In the genomic region with DNA sequence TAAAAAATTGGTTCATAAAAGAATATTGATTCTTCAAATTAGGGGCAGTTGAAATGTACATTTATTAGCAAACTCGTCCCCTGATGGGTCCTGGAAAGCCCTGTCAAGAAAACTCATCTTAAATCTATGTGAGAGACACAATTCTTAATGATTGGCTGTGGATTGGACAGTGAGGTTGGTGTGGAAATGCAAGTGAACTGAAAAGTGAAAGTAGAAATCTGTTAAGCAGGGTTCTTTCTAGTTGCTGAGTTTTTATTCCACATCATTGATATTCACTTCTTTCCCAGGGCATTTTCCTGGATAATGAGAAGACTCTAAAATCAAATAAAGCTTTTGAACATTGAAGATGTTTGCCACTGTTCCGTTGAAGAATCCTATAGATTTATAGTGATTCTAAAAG, we compare ENCODE assay signal across 25 cellular contexts.
DNase-seq lines count a peak whose midpoint lies in the region; ATAC-seq and TF ChIP-seq lines count a peak whose summit lies in the region.
"Had no signal": no experiment of that assay in that cellular context is flagged by ENCODE, and none has a peak within 500 bp of the region (broad histone marks: within the 10 kb centered on the region; RNA-seq: fewer than 3 reads in every experiment).

No MANE protein-coding gene starts in this region.

- H3K9ac ChIP-seq in Loucy (ENCODE audit: low read depth, low read length, poor library complexity, severe bottlenecking) (no peak overlapping the region), fibroblast of lung (ENCODE audit: insufficient read depth, low read length) (no peak overlapping the region)
- H3K9ac ChIP-seq: BLaER1 treated with 17β-estradiol and CSF1 and Interleukin-3, amounts not matched to agents 10 nM and 100 nM; KMS-11 had no signal

- peak overlapping the region; percentile 26 for H3K4me2 ChIP-seq in Loucy (ENCODE audit: low read depth, low read length, poor library complexity, severe bottlenecking)
- H3K4me2 ChIP-seq in fibroblast of lung (ENCODE audit: extremely low read depth, insufficient read depth, low read length), result peak overlapping the region; percentile 15
- H3K4me2 ChIP-seq: BLaER1 treated with 17β-estradiol and CSF1 and Interleukin-3, amounts not matched to agents 10 nM and 100 nM; KMS-11 had no signal

- H3K27me3 ChIP-seq in left ventricle myocardium inferior (ENCODE audit: low read depth) (no peaks in the 10 kb centered on the region), Loucy (ENCODE audit: insufficient read depth, low read length, poor library complexity, severe bottlenecking) (no peaks in the 10 kb centered on the region), fibroblast of lung (ENCODE audit: control insufficient read depth, insufficient read depth, low read length) (no peaks in the 10 kb centered on the region), psoas muscle (ENCODE audit: insufficient read depth in 3 of 3, low read length in 2 of 3) (no peaks in the 10 kb centered on the region), uterus (no peaks in the 10 kb centered on the region)
- H3K27me3 ChIP-seq: BLaER1 treated with 17β-estradiol and CSF1 and Interleukin-3, amounts not matched to agents 10 nM and 100 nM; Peyer's patch had no signal

- H3K4me1 ChIP-seq in left ventricle myocardium inferior (peaks cover 60% of the 10 kb centered on the region), Loucy (ENCODE audit: insufficient read depth, low read length, poor library complexity, severe bottlenecking) (peaks cover 7% of the 10 kb centered on the region), fibroblast of lung (ENCODE audit: control insufficient read depth, extremely low read depth, insufficient read depth, low read length) (no peaks in the 10 kb centered on the region), psoas muscle (no peaks in the 10 kb centered on the region), uterus (no peaks in the 10 kb centered on the region)
- H3K4me1 ChIP-seq: BLaER1 treated with 17β-estradiol and CSF1 and Interleukin-3, amounts not matched to agents 10 nM and 100 nM; Peyer's patch had no signal

- no peaks in the 10 kb centered on the region for H3K79me2 ChIP-seq in Loucy (ENCODE audit: insufficient read depth, low read length)
- no peaks in the 10 kb centered on the region for H3K79me2 ChIP-seq in fibroblast of lung (ENCODE audit: control insufficient read depth, insufficient read depth, low read length)

- H3K4me3 ChIP-seq in left ventricle myocardium inferior (peak overlapping the region; percentile 40), Loucy (ENCODE audit: low read length, poor library complexity, severe bottlenecking) (peak overlapping the region; percentile 10), fibroblast of lung (replicated peaks in 1 of 4; ENCODE audit: control extremely low read depth in 1 of 4, insufficient read depth in 1 of 4, low read depth in 3 of 4, low read length in 4 of 4) (no peak overlapping the region), psoas muscle (peak overlapping the region; percentile 2), uterus (no peak overlapping the region)
- H3K4me3 ChIP-seq: BLaER1 treated with 17β-estradiol and CSF1 and Interleukin-3, amounts not matched to agents 10 nM and 100 nM; MG63; Peyer's patch; SK-N-MC had no signal

- no peak for ATAC-seq in Right ventricle myocardium inferior
- ATAC-seq in psoas muscle, result no peak
- no peak for ATAC-seq in GM19452 (IDR thresholded peaks at IDR 0.05; ENCODE audit: unreplicated experiment)
- ATAC-seq in GM21528 (IDR thresholded peaks at IDR 0.05; ENCODE audit: low FRiP score, unreplicated experiment), result no peak
- ATAC-seq: CD8-positive, alpha-beta T cell had no signal

- no peak for TF ChIP-seq POLR2A in uterus (IDR thresholded peaks at IDR 0.05)

- DNase-seq in left ventricle myocardium inferior (no peak), Right ventricle myocardium inferior (ENCODE audit: missing footprints) (no peak), fibroblast of lung (ENCODE audit: low read depth in 2 of 2) (peak in 1 of 2 donors; percentile 26), psoas muscle (no peak), uterus (no peak)
- DNase-seq: Calu3; CD8-positive, alpha-beta T cell; EL; H7; HFFc6; MG63; NCI-H1092; NCI-H1436 treated with DMSO at 0.1 percent for 48 hours; NCI-H2029 treated with DMSO at 0.1 percent for 48 hours; NCI-H2171 treated with DMSO at 0.1 percent for 48 hours; NCI-H446; NCI-H526 treated with DMSO at 0.1 percent for 48 hours; Peyer's patch; SHP77 had no signal

- H4K20me1 ChIP-seq in Loucy (ENCODE audit: insufficient read depth, low read length, poor library complexity, severe bottlenecking) (no peaks in the 10 kb centered on the region), fibroblast of lung (ENCODE audit: control insufficient read depth, extremely low read depth, insufficient read depth, low read length) (no peaks in the 10 kb centered on the region)
- H4K20me1 ChIP-seq: BLaER1 treated with 17β-estradiol and CSF1 and Interleukin-3, amounts not matched to agents 10 nM and 100 nM had no signal

- no peaks in the 10 kb centered on the region for H3F3A ChIP-seq in Loucy (ENCODE audit: low read depth)

- TF ChIP-seq CTCF in left ventricle myocardium inferior (IDR thresholded peaks at IDR 0.05; ENCODE audit: borderline replicate concordance) (no peak), Loucy (conservative IDR thresholded peaks at IDR 0.05; ENCODE audit: low read length) (no peak), fibroblast of lung (conservative IDR thresholded peaks at IDR 0.05 in 1 of 2, IDR thresholded peaks at IDR 0.05 in 1 of 2; ENCODE audit: low read depth in 1 of 2, low read length in 2 of 2) (no peak), psoas muscle (IDR thresholded peaks at IDR 0.05) (no peak), uterus (IDR thresholded peaks at IDR 0.05) (no peak)

- H3K27ac ChIP-seq in left ventricle myocardium inferior (replicated peaks), result peak overlapping the region; percentile 59
- no peak overlapping the region for H3K27ac ChIP-seq in fibroblast of lung (ENCODE audit: insufficient read depth, low read length)
- no peak overlapping the region for H3K27ac ChIP-seq in psoas muscle
- peak overlapping the region in 1 of 2 donors; percentile 14 for H3K27ac ChIP-seq in uterus
- H3K27ac ChIP-seq: BLaER1 treated with 17β-estradiol and CSF1 and Interleukin-3, amounts not matched to agents 10 nM and 100 nM; KMS-11; Peyer's patch; SK-N-MC had no signal

- H3K36me3 ChIP-seq in left ventricle myocardium inferior (no peaks in the 10 kb centered on the region), Loucy (ENCODE audit: insufficient read depth, low read length) (no peaks in the 10 kb centered on the region), fibroblast of lung (ENCODE audit: control insufficient read depth, insufficient read depth, low read length) (no peaks in the 10 kb centered on the region), psoas muscle (ENCODE audit: insufficient read depth in 1 of 2, low read depth in 1 of 2) (no peaks in the 10 kb centered on the region), uterus (no peaks in the 10 kb centered on the region)
- H3K36me3 ChIP-seq: BLaER1 treated with 17β-estradiol and CSF1 and Interleukin-3, amounts not matched to agents 10 nM and 100 nM; MG63; Peyer's patch had no signal

- H2AFZ ChIP-seq in Loucy (ENCODE audit: low read length) (peak overlapping the region; percentile 66; the same call in 1 of the 2 replicates), fibroblast of lung (ENCODE audit: low read length) (peak overlapping the region; percentile 39)

- 41 to 49% (median 47%) methylated on average over 2 of the region's 2 CpGs for whole genome bisulfite sequencing in psoas muscle, 3 donors

- intact Hi-C loops in left ventricle myocardium inferior (cut with micrococcal nuclease) (no loop called here), Right ventricle myocardium inferior (cut with DNase I) (no loop called here), psoas muscle (cut with DNase I) (no loop called here), uterus (cut with DNase I; ENCODE audit: low total_unique reads) (no loop called here)

- no peaks in the 10 kb centered on the region for H3K9me2 ChIP-seq in Loucy (replicated peaks; ENCODE audit: low read depth, low read length)

- H3K9me3 ChIP-seq in left ventricle myocardium inferior (replicated peaks), result no peaks in the 10 kb centered on the region
- H3K9me3 ChIP-seq in Loucy (ENCODE audit: insufficient read depth, low read depth, low read length), result no peaks in the 10 kb centered on the region
- no peaks in the 10 kb centered on the region for H3K9me3 ChIP-seq in fibroblast of lung (ENCODE audit: control insufficient read depth, insufficient read depth, low read depth, low read length)
- no peaks in the 10 kb centered on the region for H3K9me3 ChIP-seq in psoas muscle
- no peaks in the 10 kb centered on the region for H3K9me3 ChIP-seq in uterus
- H3K9me3 ChIP-seq: BLaER1 treated with 17β-estradiol and CSF1 and Interleukin-3, amounts not matched to agents 10 nM and 100 nM; MG63; Peyer's patch had no signal

Comparison
In these comparisons a context has a peak if more than half of its experiments do, and no peak if none do; other contexts are left out.
1. H3K4me3 ChIP-seq: peak in left ventricle myocardium inferior (single experiment), Loucy (single experiment) and psoas muscle (single experiment); none in fibroblast of lung (0 of 4) and uterus (0 of 2).